9 cellular contexts compared by ENCODE assay signal in the genomic region with DNA sequence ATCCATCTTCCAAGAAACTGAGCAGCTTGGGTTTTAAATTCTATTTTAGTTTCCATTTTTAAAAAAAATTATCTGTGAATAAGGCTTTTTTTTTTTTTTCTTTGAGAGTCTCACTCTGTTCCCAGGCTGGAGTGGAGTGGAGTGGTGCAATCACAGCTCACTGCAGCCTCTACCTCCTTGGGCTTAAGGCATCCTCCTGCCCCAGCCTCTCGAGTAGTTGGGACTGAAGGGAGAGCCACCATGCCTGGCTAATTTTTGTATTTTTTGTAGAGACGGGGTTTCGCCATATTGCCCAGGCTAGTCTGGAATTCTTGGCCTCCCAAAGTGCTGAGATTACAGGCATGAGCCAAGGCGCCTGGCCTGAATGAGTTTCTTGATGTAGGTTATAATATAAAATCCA. TPM values are rescaled to one million over a fixed set of nuclear protein-coding genes. Genes with fewer than 3 reads are reported as not detected.
DNase-seq lines count a peak whose midpoint lies in the region; ATAC-seq, FAIRE-seq and TF ChIP-seq lines count a peak whose summit lies in the region.
"Had no signal": no experiment of that assay in that cellular context is flagged by ENCODE, and none has a peak within 500 bp of the region (broad histone marks: within the 10 kb centered on the region; RNA-seq: fewer than 3 reads in every experiment).

No MANE protein-coding gene starts in this region.

- H3K27me3 Mint-ChIP-seq in progenitor cell of endocrine pancreas = no peaks in the 10 kb centered on the region

- H3K4me1 ChIP-seq in SK-N-SH (ENCODE audit: control insufficient read depth in 1 of 2, insufficient read depth in 2 of 2, low read depth in 1 of 2, low read length in 1 of 2) (peaks cover 3 to 11% of the 10 kb centered on the region in 2 experiments; a peak in 3 of 4 replicates), PC-9 (replicated peaks; ENCODE audit: insufficient read depth) (peaks cover 21% of the 10 kb centered on the region), endothelial cell of umbilical vein (ENCODE audit: control insufficient read depth, extremely low read depth, insufficient read depth, low read length) (peaks cover 15% of the 10 kb centered on the region)

- H3K79me2 ChIP-seq in SK-N-SH (ENCODE audit: insufficient read depth) (peaks cover 91% of the 10 kb centered on the region), PC-9 (ENCODE audit: low read depth) (peaks cover 83% of the 10 kb centered on the region), endothelial cell of umbilical vein (ENCODE audit: control insufficient read depth, insufficient read depth, low read length) (peaks cover 87% of the 10 kb centered on the region)

- H3K9me3 Mint-ChIP-seq in progenitor cell of endocrine pancreas (ENCODE audit: low read depth) = no peaks in the 10 kb centered on the region

- H3K36me3 ChIP-seq in SK-N-SH (replicated peaks in 1 of 2; ENCODE audit: control insufficient read depth in 1 of 2, insufficient read depth in 2 of 2, low read length in 1 of 2) (peaks cover 18 to 34% of the 10 kb centered on the region in 2 experiments), PC-9 (ENCODE audit: low read depth) (peaks cover 18% of the 10 kb centered on the region), endothelial cell of umbilical vein (ENCODE audit: control insufficient read depth in 2 of 2, extremely low read depth in 1 of 2, insufficient read depth in 2 of 2, low read length in 2 of 2) (peaks cover 2 to 11% of the 10 kb centered on the region in 2 experiments)
- H3K36me3 ChIP-seq: tibial nerve had no signal

- no peak for TF ChIP-seq POLR2A in endothelial cell of umbilical vein (IDR thresholded peaks at IDR 0.05; ENCODE audit: low read depth, low read length)

- H3K9ac ChIP-seq in SK-N-SH (peak overlapping the region; percentile 99; the same call in 1 of the 2 replicates), endothelial cell of umbilical vein (replicated peaks; ENCODE audit: extremely low read depth, insufficient read depth, low read length) (no peak overlapping the region)

- H3K27me3 ChIP-seq in SK-N-SH (ENCODE audit: insufficient read depth) (no peaks in the 10 kb centered on the region), PC-9 (ENCODE audit: insufficient read depth, low read depth) (no peaks in the 10 kb centered on the region), endothelial cell of umbilical vein (ENCODE audit: control insufficient read depth in 2 of 2, insufficient read depth in 2 of 2, low read length in 2 of 2) (no peaks in the 10 kb centered on the region)
- H3K27me3 ChIP-seq: tibial nerve had no signal

- no peak for FAIRE-seq in endothelial cell of umbilical vein (lab: Jason Lieb, UNC)

- H3F3A ChIP-seq in SK-N-SH (replicated peaks; ENCODE audit: insufficient read depth) = peaks cover 2% of the 10 kb centered on the region
- peaks cover 19% of the 10 kb centered on the region; the same call in 1 of the 2 replicates for H3F3A ChIP-seq in PC-9 (ENCODE audit: insufficient read depth, low read depth)

- H3K36me3 Mint-ChIP-seq in progenitor cell of endocrine pancreas (ENCODE audit: insufficient read depth) = peaks cover 29% of the 10 kb centered on the region

- TF ChIP-seq RAD21 in SK-N-SH (IDR thresholded peaks at IDR 0.05; ENCODE audit: low read length) = no peak

- no peak for ATAC-seq in SK-N-SH treated with all-trans-retinoic acid at 6 μM for 48 hours

- BruUV-seq in PC-9 (replicated peaks; lab: Mats Ljungman, UMichigan) (no TSS peak), endothelial cell of umbilical vein (replicated peaks; lab: Mats Ljungman, UMichigan) (no TSS peak)

- H3K4me3 Mint-ChIP-seq in progenitor cell of endocrine pancreas (ENCODE audit: low read depth) = peak overlapping the region; percentile 94

- POLR2A ChIA-PET in SK-N-SH (lab: Yijun Ruan, JAX) (interaction anchor here (0.9 kb wide), 1 partner anchor 8 kb away, joined by 3 read pairs; no protein-coding TSS in a partner anchor), PC-9 (lab: Charles Lee; ENCODE audit: unreplicated experiment) (no interaction called here), endothelial cell of umbilical vein (lab: Charles Lee) (interaction anchor here (0.9 kb wide), 1 partner anchor 58 kb away, joined by 4 read pairs; a partner anchor contains a TSS)

- peak overlapping the region; percentile 96 to 99; a peak in 3 of 4 replicates for H3K4me3 ChIP-seq in SK-N-SH (ENCODE audit: low read depth in 2 of 2, low read length in 1 of 2)
- peak overlapping the region; percentile 97; the same call in 1 of the 2 replicates for H3K4me3 ChIP-seq in PC-9
- peak overlapping the region in 1 of 3 experiments; percentile 100 for H3K4me3 ChIP-seq in endothelial cell of umbilical vein (replicated peaks in 1 of 3; ENCODE audit: insufficient read depth in 1 of 3, low read depth in 1 of 3, low read length in 3 of 3)

- peaks cover 3% of the 10 kb centered on the region for H3K9me1 ChIP-seq in endothelial cell of umbilical vein (replicated peaks; ENCODE audit: control insufficient read depth, extremely low read depth, insufficient read depth, low read length)

- 85% methylated on average over 4 of the region's 4 CpGs for WGBS in SK-N-SH (ENCODE audit: low lambda C conversion rate)

- peaks cover 18% of the 10 kb centered on the region for H3K4me1 Mint-ChIP-seq in progenitor cell of endocrine pancreas (ENCODE audit: low read depth)

- DNase-seq in SK-N-SH = no peak
- no peak for DNase-seq in PC-9
- DNase-seq in endothelial cell of umbilical vein (ENCODE audit: low read depth, low spot score) = no peak
- DNase-seq in progenitor cell of endocrine pancreas (ENCODE audit: low spot score, unreplicated experiment) = no peak
- no peak for DNase-seq in hypothalamus (lab: John Stamatoyannopoulos, UW)
- DNase-seq in NCI-H146 (lab: John Stamatoyannopoulos, UW) = no peak
- DNase-seq in RPMI8226 = no peak

- TF ChIP-seq CTCF in SK-N-SH (IDR thresholded peaks at IDR 0.05) (no peak), PC-9 (conservative IDR thresholded peaks at IDR 0.05) (no peak), endothelial cell of umbilical vein (IDR thresholded peaks at IDR 0.05; ENCODE audit: extremely low read depth in 1 of 2, insufficient read depth in 1 of 2, low read depth in 1 of 2, low read length in 2 of 2) (no peak), progenitor cell of endocrine pancreas (IDR thresholded peaks at IDR 0.05; ENCODE audit: unreplicated experiment) (no peak)

- no peaks in the 10 kb centered on the region for H3K9me3 ChIP-seq in SK-N-SH
- no peaks in the 10 kb centered on the region for H3K9me3 ChIP-seq in PC-9 (ENCODE audit: insufficient read depth, low read depth)
- no peaks in the 10 kb centered on the region for H3K9me3 ChIP-seq in endothelial cell of umbilical vein (replicated peaks; ENCODE audit: control insufficient read depth, insufficient read depth, low read length)
- H3K9me3 ChIP-seq: tibial nerve had no signal

- intact Hi-C loops in PC-9 (cut with micrococcal nuclease; ENCODE audit: unreplicated experiment) (no loop called here), endothelial cell of umbilical vein (cut with micrococcal nuclease) (loop anchor here (5.0 kb wide), 1 partner anchor 580 kb away; a partner anchor contains a TSS)

- no peak overlapping the region for H2AFZ ChIP-seq in SK-N-SH (ENCODE audit: low read depth)
- H2AFZ ChIP-seq in PC-9 = no peak overlapping the region
- H2AFZ ChIP-seq in endothelial cell of umbilical vein (ENCODE audit: low read depth, low read length) = no peak overlapping the region

- H4K20me1 ChIP-seq in SK-N-SH (ENCODE audit: insufficient read depth) = peaks cover 51% of the 10 kb centered on the region
- H4K20me1 ChIP-seq in PC-9 (ENCODE audit: insufficient read depth) = peaks cover 28% of the 10 kb centered on the region
- H4K20me1 ChIP-seq in endothelial cell of umbilical vein (replicated peaks; ENCODE audit: control insufficient read depth, extremely low read depth, insufficient read depth, low read length) = peaks cover 16% of the 10 kb centered on the region

- no peak for TF ChIP-seq EP300 in SK-N-SH (IDR thresholded peaks at IDR 0.05; ENCODE audit: borderline replicate concordance in 1 of 2, low read depth in 1 of 2, low read length in 1 of 2)

- H3K4me2 ChIP-seq in SK-N-SH (peak overlapping the region; percentile 97), PC-9 (peak overlapping the region; percentile 90), endothelial cell of umbilical vein (ENCODE audit: insufficient read depth, low read length) (peak overlapping the region; percentile 70)

- dilution Hi-C loops in endothelial cell of umbilical vein (cut with MboI; ENCODE audit: extremely low pct_ligation_motif_present, low sequenced_read_pairs) = no loop called here

- no peaks in the 10 kb centered on the region for H3K9me2 ChIP-seq in SK-N-SH
- H3K9me2 ChIP-seq in PC-9 (ENCODE audit: insufficient read depth) = no peaks in the 10 kb centered on the region

- H3K27ac ChIP-seq in SK-N-SH (ENCODE audit: low read depth in 2 of 2, low read length in 1 of 2) = peak overlapping the region in 1 of 2 experiments; percentile 95; a peak in 1 of 4 replicates
- H3K27ac ChIP-seq in PC-9 = no peak overlapping the region
- H3K27ac ChIP-seq in endothelial cell of umbilical vein (ENCODE audit: insufficient read depth, low read depth, low read length) = no peak overlapping the region

- CTCF ChIA-PET in SK-N-SH (lab: Yijun Ruan, JAX) = interaction anchor here (0.6 to 1.4 kb wide), 4 partner anchors 18 to 421 kb away, joined by 3 to 7 read pairs (median 4); no protein-coding TSS in a partner anchor
- CTCF ChIA-PET in PC-9 (lab: Charles Lee) = no interaction called here
- CTCF ChIA-PET in endothelial cell of umbilical vein (lab: Charles Lee) = interaction anchor here (1.2 to 1.4 kb wide), 2 partner anchors 30 to 307 kb away, joined by 3 to 12 read pairs; no protein-coding TSS in a partner anchor

- H3K27ac Mint-ChIP-seq in progenitor cell of endocrine pancreas = no peak overlapping the region

RNA-seq across cellular contexts. Expression of a gene that starts 1.4 kb away (rescaled TPM):
- polyA plus RNA-seq in SK-N-SH (2012; rRNA removed) (14.9 and 19.0 TPM in 2 replicates), endothelial cell of umbilical vein (8.2 and 11.1 TPM in 2 replicates)
- 24.3 and 28.3 TPM in 2 replicates for polyA plus RNA-seq in SK-N-SH (2012; cell fraction: cytosol; rRNA removed)
- 6.4 and 11.7 TPM in 2 replicates for polyA plus RNA-seq in SK-N-SH (2012; cell fraction: nucleus; rRNA removed)
- total RNA-seq in PC-9 (2021) (19.8 and 22.3 TPM in 2 replicates), endothelial cell of umbilical vein (35.0 and 35.3 TPM in 2 replicates), progenitor cell of endocrine pancreas (34.0 and 34.2 TPM in 2 replicates)
- polyA plus RNA-seq in endothelial cell of umbilical vein (2011; cell fraction: cytosol; rRNA removed) = 14.3 and 14.6 TPM in 2 replicates
- 8.3 and 10.6 TPM in 2 replicates for polyA plus RNA-seq in endothelial cell of umbilical vein (2011; cell fraction: nucleus; rRNA removed)
- 26.6 and 35.3 TPM in 2 replicates for polyA plus RNA-seq in endothelial cell of umbilical vein (2012)
- polyA minus RNA-seq in endothelial cell of umbilical vein = 14.4 and 17.0 TPM in 2 replicates
- 6.2 TPM for polyA minus RNA-seq in endothelial cell of umbilical vein (2011; cell fraction: cytosol; rRNA and poly(A)+ RNA removed)
- 5.7 and 6.8 TPM in 2 replicates for polyA minus RNA-seq in endothelial cell of umbilical vein (2011; cell fraction: nucleus; rRNA and poly(A)+ RNA removed)

RNA-seq across cellular contexts. Expression of a gene that starts 1.6 kb away (rescaled TPM):
- 200 and 210 TPM in 2 replicates for polyA plus RNA-seq in SK-N-SH (2012; rRNA removed)
- 203 and 293 TPM in 2 replicates for polyA plus RNA-seq in SK-N-SH (2012; cell fraction: cytosol; rRNA removed)
- 243 and 508 TPM in 2 replicates for polyA plus RNA-seq in SK-N-SH (2012; cell fraction: nucleus; rRNA removed)
- 179 and 193 TPM in 2 replicates for total RNA-seq in PC-9 (2021)
- 292 and 293 TPM in 2 replicates for total RNA-seq in endothelial cell of umbilical vein
- 97.1 and 160 TPM in 2 replicates for polyA plus RNA-seq in endothelial cell of umbilical vein
- 171 and 225 TPM in 2 replicates for polyA plus RNA-seq in endothelial cell of umbilical vein (2011; cell fraction: cytosol; rRNA removed)
- 446 and 780 TPM in 2 replicates for polyA plus RNA-seq in endothelial cell of umbilical vein (2011; cell fraction: nucleus; rRNA removed)
- polyA plus RNA-seq in endothelial cell of umbilical vein (2012) = 222 and 296 TPM in 2 replicates
- polyA minus RNA-seq in endothelial cell of umbilical vein = 37.0 and 46.5 TPM in 2 replicates
- 51.2 TPM for polyA minus RNA-seq in endothelial cell of umbilical vein (2011; cell fraction: cytosol; rRNA and poly(A)+ RNA removed)
- polyA minus RNA-seq in endothelial cell of umbilical vein (2011; cell fraction: nucleus; rRNA and poly(A)+ RNA removed) = 86.1 and 104 TPM in 2 replicates
- total RNA-seq in progenitor cell of endocrine pancreas = 535 and 549 TPM in 2 replicates

RNA-seq across cellular contexts. Expression of a gene that starts 58.0 kb away (rescaled TPM):
- polyA plus RNA-seq in SK-N-SH (2012; rRNA removed) = 128 and 286 TPM in 2 replicates
- 214 and 242 TPM in 2 replicates for polyA plus RNA-seq in SK-N-SH (2012; cell fraction: cytosol; rRNA removed)
- polyA plus RNA-seq in SK-N-SH (2012; cell fraction: nucleus; rRNA removed) = 589 and 618 TPM in 2 replicates
- 165 and 221 TPM in 2 replicates for total RNA-seq in PC-9 (2021)
- total RNA-seq in endothelial cell of umbilical vein = 361 and 363 TPM in 2 replicates
- 63.9 and 91.3 TPM in 2 replicates for polyA plus RNA-seq in endothelial cell of umbilical vein
- 83.9 and 112 TPM in 2 replicates for polyA plus RNA-seq in endothelial cell of umbilical vein (2011; cell fraction: cytosol; rRNA removed)
- polyA plus RNA-seq in endothelial cell of umbilical vein (2011; cell fraction: nucleus; rRNA removed) = 258 and 346 TPM in 2 replicates
- polyA plus RNA-seq in endothelial cell of umbilical vein (2012) = 202 and 293 TPM in 2 replicates
- polyA minus RNA-seq in endothelial cell of umbilical vein = 30.2 and 38.0 TPM in 2 replicates
- 36.0 TPM for polyA minus RNA-seq in endothelial cell of umbilical vein (2011; cell fraction: cytosol; rRNA and poly(A)+ RNA removed)
- polyA minus RNA-seq in endothelial cell of umbilical vein (2011; cell fraction: nucleus; rRNA and poly(A)+ RNA removed) = 91.3 and 117 TPM in 2 replicates
- 400 and 416 TPM in 2 replicates for total RNA-seq in progenitor cell of endocrine pancreas
